Comparison of ENCODE assay signal across 11 cellular contexts in genomic region chr15:99909914-99910313, GRCh38.
DNase-seq lines count a peak whose midpoint lies in the region; ATAC-seq and TF ChIP-seq lines count a peak whose summit lies in the region.
"Had no signal": no experiment of that assay in that cellular context is flagged by ENCODE, and none has a peak within 500 bp of the region (broad histone marks: within the 10 kb centered on the region; RNA-seq: fewer than 3 reads in every experiment).

No MANE protein-coding gene starts in this region.

- H3K36me3 ChIP-seq in GM06990 (ENCODE audit: control insufficient read depth, insufficient read depth, low read length), result no peaks in the 10 kb centered on the region
- H3K36me3 ChIP-seq: spleen had no signal

- H3K4me3 ChIP-seq in GM06990 (replicated peaks; ENCODE audit: low read depth, low read length), result no peak overlapping the region
- H3K4me3 ChIP-seq: spleen had no signal

- DNase-seq in GM06990 (ENCODE audit: extremely low read depth, insufficient read length), result no peak
- DNase-seq in kidney glomerular epithelial cell (lab: John Stamatoyannopoulos, UW), result peak; percentile 27
- DNase-seq in NCI-H187 treated with DMSO at 0.1 percent for 48 hours (lab: John Stamatoyannopoulos, UW), result no peak
- DNase-seq: dermis blood vessel endothelial cell, NCI-H226, spleen had no signal

- no peak overlapping the region for H3K27ac ChIP-seq in VCaP
- H3K27ac ChIP-seq: spleen had no signal

- peak; percentile 70 for TF ChIP-seq CTCF in GM06990 (IDR thresholded peaks at IDR 0.05; ENCODE audit: insufficient read depth, low read length, poor library complexity, severe bottlenecking)
- TF ChIP-seq CTCF in VCaP (conservative IDR thresholded peaks at IDR 0.05), result peak; percentile 87

- H3K27me3 ChIP-seq in GM06990 (replicated peaks; ENCODE audit: control insufficient read depth, insufficient read depth, low read length), result no peaks in the 10 kb centered on the region
- H3K27me3 ChIP-seq: spleen had no signal

- ATAC-seq in HG03432 (IDR thresholded peaks at IDR 0.05; ENCODE audit: unreplicated experiment) (peak; percentile 44), HG03108 (IDR thresholded peaks at IDR 0.05; ENCODE audit: unreplicated experiment) (no peak), GM18909 (IDR thresholded peaks at IDR 0.05; ENCODE audit: poor library complexity, unreplicated experiment) (no peak), HG02970 (IDR thresholded peaks at IDR 0.05; ENCODE audit: low FRiP score, unreplicated experiment) (no peak)
